ENCODE assay signal across 3 cellular contexts in genomic region chr2:97016765-97017164, GRCh38. TPM values are rescaled to one million over a fixed set of nuclear protein-coding genes. Genes with fewer than 3 reads are reported as not detected.
"Had no signal": no experiment of that assay in that cellular context is flagged by ENCODE, and none has a peak within 500 bp of the region (broad histone marks: within the 10 kb centered on the region; RNA-seq: fewer than 3 reads in every experiment).

No MANE protein-coding gene starts in this region.

RNA-seq across cellular contexts. Expression of gene FAM178B, which starts 30.4 kb away (rescaled TPM):
- total RNA-seq: activated CD4-positive, alpha-beta T cell treated with anti-CD3 and anti-CD28 coated beads, Interleukin-2, amount 10 ng/mL, durations not matched to agents 24 days and 14 days; activated T-helper 17 cell treated with anti-CD3 and anti-CD28 coated beads, Interleukin-2, amount 50 U/mL, for 72 hours; Right ventricle myocardium inferior had no signal
